18 cellular contexts compared by ENCODE assay signal in genomic region chr16:69775535-69775934, GRCh38. TPM values are rescaled to one million over a fixed set of nuclear protein-coding genes. Genes with fewer than 3 reads are reported as not detected.
DNase-seq lines count a peak whose midpoint lies in the region; ATAC-seq and TF ChIP-seq lines count a peak whose summit lies in the region.
"Had no signal": no experiment of that assay in that cellular context is flagged by ENCODE, and none has a peak within 500 bp of the region (broad histone marks: within the 10 kb centered on the region; RNA-seq: fewer than 3 reads in every experiment).

No MANE protein-coding gene starts in this region.

- intact Hi-C loops in activated CD4-positive, alpha-beta memory T cell treated with anti-CD3 and anti-CD28 coated beads for 36 hours (cut with micrococcal nuclease), result no loop called here
- intact Hi-C loops in spleen (cut with DNase I; ENCODE audit: low total_unique reads) (no loop called here), heart left ventricle (cut with DNase I) (no loop called here)

- H3K27ac ChIP-seq in CD8-positive, alpha-beta memory T cell (ENCODE audit: low read depth, low read length), result no peak overlapping the region
- H3K27ac ChIP-seq in spleen (peak overlapping the region in 5 of 8 donors; percentile 7 to 73 (median 30)), neural progenitor cell (no peak overlapping the region), heart left ventricle (no peak overlapping the region)
- H3K27ac ChIP-seq: HL-60 had no signal

- H3K27ac Mint-ChIP-seq in activated CD4-positive, alpha-beta memory T cell treated with anti-CD3 and anti-CD28 coated beads, Interleukin-2, amount 10 ng/mL, durations not matched to agents 7 days and 5 days, result peak overlapping the region; percentile 47
- H3K27ac Mint-ChIP-seq in activated CD4-positive, alpha-beta memory T cell treated with anti-CD3 and anti-CD28 coated beads for 36 hours, result no peak overlapping the region
- H3K27ac Mint-ChIP-seq in CD8-positive, alpha-beta memory T cell, result peak overlapping the region in 5 of 8 donors; percentile 4 to 78 (median 43)
- H3K27ac Mint-ChIP-seq in neural progenitor cell, result no peak overlapping the region
- H3K27ac Mint-ChIP-seq: B cell, HFFc6 had no signal

- POLR2A ChIA-PET in activated CD4-positive, alpha-beta memory T cell treated with anti-CD3 and anti-CD28 coated beads, Interleukin-2, amount 10 ng/mL, durations not matched to agents 7 days and 5 days (lab: Charles Lee), result interaction anchor here (1.9 kb wide), 1 partner anchor 12 kb away, joined by 7 read pairs; no protein-coding TSS in a partner anchor
- POLR2A ChIA-PET in activated CD4-positive, alpha-beta memory T cell treated with anti-CD3 and anti-CD28 coated beads for 36 hours (lab: Charles Lee), result no interaction called here
- POLR2A ChIA-PET in CD8-positive, alpha-beta memory T cell (lab: Charles Lee), result no interaction called here

- no peak overlapping the region for H3K4me2 ChIP-seq in neural progenitor cell

- peaks cover 57% of the 10 kb centered on the region for H3K79me2 ChIP-seq in neural progenitor cell (ENCODE audit: low read depth)

- H3K4me1 Mint-ChIP-seq in activated CD4-positive, alpha-beta memory T cell treated with anti-CD3 and anti-CD28 coated beads, Interleukin-2, amount 10 ng/mL, durations not matched to agents 7 days and 5 days, result peaks cover 35% of the 10 kb centered on the region
- peaks cover 29% of the 10 kb centered on the region for H3K4me1 Mint-ChIP-seq in activated CD4-positive, alpha-beta memory T cell treated with anti-CD3 and anti-CD28 coated beads for 36 hours (ENCODE audit: low read depth)
- peaks cover 33 to 61% (median 53%) of the 10 kb centered on the region in 3 donors for H3K4me1 Mint-ChIP-seq in CD8-positive, alpha-beta memory T cell
- peaks cover 20% of the 10 kb centered on the region for H3K4me1 Mint-ChIP-seq in neural progenitor cell

- TF ChIP-seq CTCF in spleen (IDR thresholded peaks at IDR 0.05 in 8 of 11, conservative IDR thresholded peaks at IDR 0.05 in 3 of 11) (no peak), neural progenitor cell (IDR thresholded peaks at IDR 0.05) (no peak), heart left ventricle (IDR thresholded peaks at IDR 0.05) (no peak)

- CTCF ChIA-PET in activated CD4-positive, alpha-beta memory T cell treated with anti-CD3 and anti-CD28 coated beads, Interleukin-2, amount 10 ng/mL, durations not matched to agents 7 days and 5 days (lab: Charles Lee), result interaction anchor here (0.5 to 1.5 kb wide), 2 partner anchors 35 to 67 kb away, joined by 3 to 5 read pairs; no protein-coding TSS in a partner anchor
- CTCF ChIA-PET in activated CD4-positive, alpha-beta memory T cell treated with anti-CD3 and anti-CD28 coated beads for 36 hours (lab: Charles Lee), result no interaction called here
- CTCF ChIA-PET in CD8-positive, alpha-beta memory T cell (lab: Charles Lee), result no interaction called here

- no peak for TF ChIP-seq POLR2A in spleen (IDR thresholded peaks at IDR 0.05)
- no peak for TF ChIP-seq POLR2A in heart left ventricle (IDR thresholded peaks at IDR 0.05)

- peaks cover 9% of the 10 kb centered on the region for H3K4me1 ChIP-seq in CD8-positive, alpha-beta memory T cell (ENCODE audit: insufficient read depth, low read length)
- H3K4me1 ChIP-seq in spleen (peaks cover 0 to 44% (median 33%) of the 10 kb centered on the region in 6 donors), neural progenitor cell (peaks cover 4% of the 10 kb centered on the region), heart left ventricle (peaks cover 0 to 15% (median 3%) of the 10 kb centered on the region in 12 donors)
- H3K4me1 ChIP-seq: Caco-2, HAP-1 had no signal

- no peaks in the 10 kb centered on the region for H3F3A ChIP-seq in neural progenitor cell (ENCODE audit: low read depth)

- H3K27me3 Mint-ChIP-seq in activated CD4-positive, alpha-beta memory T cell treated with anti-CD3 and anti-CD28 coated beads, Interleukin-2, amount 10 ng/mL, durations not matched to agents 7 days and 5 days, result no peaks in the 10 kb centered on the region
- H3K27me3 Mint-ChIP-seq in activated CD4-positive, alpha-beta memory T cell treated with anti-CD3 and anti-CD28 coated beads for 36 hours, result no peaks in the 10 kb centered on the region
- no peaks in the 10 kb centered on the region for H3K27me3 Mint-ChIP-seq in CD8-positive, alpha-beta memory T cell
- no peaks in the 10 kb centered on the region for H3K27me3 Mint-ChIP-seq in neural progenitor cell (ENCODE audit: insufficient read depth, low read depth)
- H3K27me3 Mint-ChIP-seq: B cell; CD4-positive, alpha-beta memory T cell had no signal

- H3K9me3 ChIP-seq in CD8-positive, alpha-beta memory T cell (ENCODE audit: low read length), result peaks cover 8% of the 10 kb centered on the region
- peaks cover 0 to 22% (median 18%) of the 10 kb centered on the region in 8 donors for H3K9me3 ChIP-seq in spleen
- no peaks in the 10 kb centered on the region for H3K9me3 ChIP-seq in neural progenitor cell (ENCODE audit: low read depth)
- H3K9me3 ChIP-seq in heart left ventricle, result peaks cover 0 to 14% (median 3%) of the 10 kb centered on the region in 12 donors

- H3K4me3 ChIP-seq in CD8-positive, alpha-beta memory T cell (ENCODE audit: low read length), result no peak overlapping the region
- no peak overlapping the region for H3K4me3 ChIP-seq in spleen
- H3K4me3 ChIP-seq in neural progenitor cell, result no peak overlapping the region
- no peak overlapping the region for H3K4me3 ChIP-seq in heart left ventricle
- H3K4me3 ChIP-seq: HAP-1 had no signal

- H3K36me3 ChIP-seq in CD8-positive, alpha-beta memory T cell (ENCODE audit: insufficient read depth, low read length), result no peaks in the 10 kb centered on the region
- peaks cover 0 to 55% (median 7%) of the 10 kb centered on the region in 6 donors for H3K36me3 ChIP-seq in spleen
- H3K36me3 ChIP-seq in neural progenitor cell, result no peaks in the 10 kb centered on the region
- peaks cover 0 to 14% (median 0%) of the 10 kb centered on the region in 9 donors for H3K36me3 ChIP-seq in heart left ventricle
- H3K36me3 ChIP-seq: HAP-1 had no signal

- no peak overlapping the region for H2AFZ ChIP-seq in neural progenitor cell (replicated peaks)

- H3K27me3 ChIP-seq in CD8-positive, alpha-beta memory T cell (ENCODE audit: insufficient read depth, low read length, poor library complexity, severe bottlenecking), result no peaks in the 10 kb centered on the region
- H3K27me3 ChIP-seq in spleen (replicated peaks in 1 of 7), result no peaks in the 10 kb centered on the region
- H3K27me3 ChIP-seq in neural progenitor cell, result no peaks in the 10 kb centered on the region
- H3K27me3 ChIP-seq in heart left ventricle, result no peaks in the 10 kb centered on the region

- H3K9ac ChIP-seq in neural progenitor cell, result no peak overlapping the region

- no peak for DNase-seq in activated CD4-positive, alpha-beta memory T cell treated with anti-CD3 and anti-CD28 coated beads, Interleukin-2, amount 10 ng/mL, durations not matched to agents 7 days and 5 days
- no peak for DNase-seq in activated CD4-positive, alpha-beta memory T cell treated with anti-CD3 and anti-CD28 coated beads for 36 hours
- DNase-seq in CD8-positive, alpha-beta memory T cell, result no peak
- DNase-seq in MV-4-11 (lab: John Stamatoyannopoulos, UW) (peak; percentile 14), spleen (no peak), neural progenitor cell (ENCODE audit: low spot score) (no peak), heart left ventricle (no peak)
- DNase-seq: 8988T; C1 segment of cervical spinal cord; Caco-2; CD4-positive, alpha-beta memory T cell; DND-41; GDM1; HFFc6 had no signal

- peaks cover 39% of the 10 kb centered on the region for H3K36me3 Mint-ChIP-seq in activated CD4-positive, alpha-beta memory T cell treated with anti-CD3 and anti-CD28 coated beads, Interleukin-2, amount 10 ng/mL, durations not matched to agents 7 days and 5 days (ENCODE audit: low read depth)
- peaks cover 16% of the 10 kb centered on the region for H3K36me3 Mint-ChIP-seq in activated CD4-positive, alpha-beta memory T cell treated with anti-CD3 and anti-CD28 coated beads for 36 hours
- peaks cover 8 to 35% (median 15%) of the 10 kb centered on the region in 3 donors for H3K36me3 Mint-ChIP-seq in CD8-positive, alpha-beta memory T cell
- peaks cover 4% of the 10 kb centered on the region for H3K36me3 Mint-ChIP-seq in neural progenitor cell

- H3K4me3 Mint-ChIP-seq in activated CD4-positive, alpha-beta memory T cell treated with anti-CD3 and anti-CD28 coated beads, Interleukin-2, amount 10 ng/mL, durations not matched to agents 7 days and 5 days, result no peak overlapping the region
- H3K4me3 Mint-ChIP-seq in activated CD4-positive, alpha-beta memory T cell treated with anti-CD3 and anti-CD28 coated beads for 36 hours, result no peak overlapping the region
- H3K4me3 Mint-ChIP-seq in CD8-positive, alpha-beta memory T cell, result peak overlapping the region in 1 of 7 donors; percentile 1
- H3K4me3 Mint-ChIP-seq in neural progenitor cell, result no peak overlapping the region
- H3K4me3 Mint-ChIP-seq: B cell, HFFc6 had no signal

- H4K20me1 ChIP-seq in neural progenitor cell (ENCODE audit: low read depth), result peaks cover 3% of the 10 kb centered on the region

- peaks cover 13% of the 10 kb centered on the region for H3K9me3 Mint-ChIP-seq in activated CD4-positive, alpha-beta memory T cell treated with anti-CD3 and anti-CD28 coated beads, Interleukin-2, amount 10 ng/mL, durations not matched to agents 7 days and 5 days
- H3K9me3 Mint-ChIP-seq in activated CD4-positive, alpha-beta memory T cell treated with anti-CD3 and anti-CD28 coated beads for 36 hours, result peaks cover 15% of the 10 kb centered on the region
- H3K9me3 Mint-ChIP-seq in CD8-positive, alpha-beta memory T cell, result peaks cover 0 to 9% (median 5%) of the 10 kb centered on the region in 5 donors
- H3K9me3 Mint-ChIP-seq in neural progenitor cell, result no peaks in the 10 kb centered on the region
- H3K9me3 Mint-ChIP-seq: HFFc6 had no signal

- no peak for ATAC-seq in HG03521 (IDR thresholded peaks at IDR 0.05; ENCODE audit: unreplicated experiment)
- no peak for ATAC-seq in heart left ventricle

RNA-seq across cellular contexts. Expression of gene WWP2, which starts 13.4 kb away (rescaled TPM):
- total RNA-seq in activated CD4-positive, alpha-beta memory T cell treated with anti-CD3 and anti-CD28 coated beads, Interleukin-2, amount 10 ng/mL, durations not matched to agents 7 days and 5 days, result 10 to 100 TPM; 59.4 to 61.6 TPM
- total RNA-seq in activated CD4-positive, alpha-beta memory T cell treated with anti-CD3 and anti-CD28 coated beads for 36 hours, result 10 to 100 TPM; 35.8 to 39.5 TPM
- 10 to 100 TPM; 41.0 to 46.3 TPM for total RNA-seq in CD8-positive, alpha-beta memory T cell
- polyA plus RNA-seq in CD8-positive, alpha-beta memory T cell, result 50.6 TPM
- total RNA-seq in spleen, result 100 to 1,000 TPM in 1 of 7 donors, 10 to 100 TPM in 6; 57.4 to 109 (median 74.6) TPM
- polyA plus RNA-seq in spleen, result 10 to 100 TPM; 13.7 to 33.9 (median 18.9) TPM
- total RNA-seq in neural progenitor cell (ENCODE audit: low replicate concordance), result 24.5 and 26.8 TPM in 2 replicates
- total RNA-seq in heart left ventricle, result 10 to 100 TPM; 16.5 to 33.2 (median 24.0) TPM
- 10 to 100 TPM in 1 of 2 donors, 1 to 10 TPM in 1; 8.4 to 21.2 TPM for polyA plus RNA-seq in heart left ventricle

RNA-seq across cellular contexts. Expression of gene NOB1, which starts 20.8 kb away (rescaled TPM):
- total RNA-seq in activated CD4-positive, alpha-beta memory T cell treated with anti-CD3 and anti-CD28 coated beads, Interleukin-2, amount 10 ng/mL, durations not matched to agents 7 days and 5 days, result 10 to 100 TPM; 60.6 to 62.5 TPM
- 10 to 100 TPM; 92.4 to 95.2 TPM for total RNA-seq in activated CD4-positive, alpha-beta memory T cell treated with anti-CD3 and anti-CD28 coated beads for 36 hours
- 100 to 1,000 TPM; 129 to 137 TPM for total RNA-seq in CD8-positive, alpha-beta memory T cell
- 43.5 TPM for polyA plus RNA-seq in CD8-positive, alpha-beta memory T cell
- total RNA-seq in spleen (10 to 100 TPM; 39.1 to 44.7 (median 39.7) TPM), neural progenitor cell (ENCODE audit: low replicate concordance) (30.3 and 47.4 TPM in 2 replicates), heart left ventricle (10 to 100 TPM; 10.9 to 26.0 (median 16.8) TPM)
- polyA plus RNA-seq in spleen (10 to 100 TPM; 35.1 to 48.8 (median 46.1) TPM), heart left ventricle (10 to 100 TPM in 1 of 2 donors, 1 to 10 TPM in 1; 7.8 to 26.2 TPM)

RNA-seq across cellular contexts. Expression of gene NQO1, which starts 49.2 kb away (rescaled TPM):
- 10 to 100 TPM; 31.2 to 35.6 TPM for total RNA-seq in activated CD4-positive, alpha-beta memory T cell treated with anti-CD3 and anti-CD28 coated beads, Interleukin-2, amount 10 ng/mL, durations not matched to agents 7 days and 5 days
- 10 to 100 TPM; 14.9 to 18.2 TPM for total RNA-seq in activated CD4-positive, alpha-beta memory T cell treated with anti-CD3 and anti-CD28 coated beads for 36 hours
- 10 to 100 TPM; 16.0 to 16.9 TPM for total RNA-seq in CD8-positive, alpha-beta memory T cell
- 3.1 TPM for polyA plus RNA-seq in CD8-positive, alpha-beta memory T cell
- total RNA-seq in spleen (10 to 100 TPM in 6 of 7 donors, 1 to 10 TPM in 1; 9.2 to 70.6 (median 24.0) TPM), neural progenitor cell (ENCODE audit: low replicate concordance) (11.4 and 18.1 TPM in 2 replicates), heart left ventricle (10 to 100 TPM in 8 of 9 donors, 1 to 10 TPM in 1; 7.6 to 76.8 (median 12.8) TPM)
- polyA plus RNA-seq in spleen (10 to 100 TPM; 13.0 to 25.6 (median 13.4) TPM), heart left ventricle (10 to 100 TPM; 11.3 to 14.3 TPM)

Comparison
In these comparisons a context has a peak if more than half of its experiments do, and no peak if none do; other contexts are left out.
1. H3K27ac Mint-ChIP-seq: peak in activated CD4-positive, alpha-beta memory T cell treated with anti-CD3 and anti-CD28 coated beads, Interleukin-2, amount 10 ng/mL, durations not matched to agents 7 days and 5 days (single experiment) and CD8-positive, alpha-beta memory T cell (5 of 8); none in activated CD4-positive, alpha-beta memory T cell treated with anti-CD3 and anti-CD28 coated beads for 36 hours (single experiment) and neural progenitor cell (single experiment).
2. H3K27ac ChIP-seq: peak in spleen (5 of 8); none in CD8-positive, alpha-beta memory T cell (single experiment), neural progenitor cell (single experiment) and heart left ventricle (0 of 12).